In the genomic region with DNA sequence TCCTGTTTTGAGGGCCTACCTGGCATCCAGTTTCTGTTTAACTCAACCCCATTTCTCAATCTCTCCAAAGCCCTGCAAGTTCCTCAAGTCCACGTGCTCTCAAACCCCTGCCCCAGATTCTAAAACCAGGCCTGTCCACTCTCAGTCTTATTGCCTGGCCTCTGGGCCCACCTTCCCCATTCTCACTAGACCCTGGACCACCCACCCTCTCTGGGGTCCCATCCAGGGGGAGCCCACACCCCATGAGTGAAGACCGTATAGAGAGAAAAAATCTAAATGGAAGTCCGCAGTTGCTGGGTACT, we compare ENCODE assay signal across 20 cellular contexts. TPM values are rescaled to one million over a fixed set of nuclear protein-coding genes. Genes with fewer than 3 reads are reported as not detected.
DNase-seq lines count a peak whose midpoint lies in the region; ATAC-seq, FAIRE-seq and TF ChIP-seq lines count a peak whose summit lies in the region.
"Had no signal": no experiment of that assay in that cellular context is flagged by ENCODE, and none has a peak within 500 bp of the region (broad histone marks: within the 10 kb centered on the region; RNA-seq: fewer than 3 reads in every experiment).

No MANE protein-coding gene starts in this region.

- peak overlapping the region; percentile 69 for H2AK5ac ChIP-seq in mesenchymal stem cell (ENCODE audit: low read length, severe bottlenecking)

- no peak for FAIRE-seq in astrocyte (lab: Jason Lieb, UNC)
- FAIRE-seq: H1 had no signal

- CTCF ChIA-PET in SK-N-SH (lab: Yijun Ruan, JAX) = interaction anchor here (0.7 to 2.1 kb wide), 2 partner anchors 58 to 404 kb away, joined by 3 to 10 read pairs; a partner anchor contains a TSS

- H3K4ac ChIP-seq in mesenchymal stem cell (ENCODE audit: low read depth in 1 of 2, low read length in 2 of 2) = no peak overlapping the region

- H3K4me3 ChIP-seq in Loucy (ENCODE audit: low read length, poor library complexity, severe bottlenecking) (no peak overlapping the region), astrocyte (ENCODE audit: insufficient read depth, low read depth, low read length) (no peak overlapping the region), mesenchymal stem cell (ENCODE audit: insufficient read depth in 1 of 2, low read depth in 1 of 2, low read length in 2 of 2) (no peak overlapping the region), stomach (no peak overlapping the region), SK-N-SH (ENCODE audit: low read depth in 2 of 2, low read length in 1 of 2) (no peak overlapping the region)
- H3K4me3 ChIP-seq: SK-N-MC had no signal

- H2AFZ ChIP-seq in Loucy (ENCODE audit: low read length) = no peak overlapping the region
- no peak overlapping the region for H2AFZ ChIP-seq in astrocyte (ENCODE audit: low read depth, low read length)
- H2AFZ ChIP-seq in mesenchymal stem cell (ENCODE audit: low read depth, low read length) = no peak overlapping the region
- H2AFZ ChIP-seq in SK-N-SH (ENCODE audit: low read depth) = no peak overlapping the region

- H4K8ac ChIP-seq in mesenchymal stem cell (ENCODE audit: low read length) = peak overlapping the region; percentile 35

- no peaks in the 10 kb centered on the region for H3K79me1 ChIP-seq in mesenchymal stem cell (replicated peaks; ENCODE audit: low read length, poor library complexity, severe bottlenecking)

- no peak overlapping the region for H3K23ac ChIP-seq in mesenchymal stem cell (ENCODE audit: low read length in 2 of 2)

- peaks cover 2% of the 10 kb centered on the region for H3K36me3 Mint-ChIP-seq in astrocyte (ENCODE audit: low read depth, unreplicated experiment)
- H3K36me3 Mint-ChIP-seq: CD14-positive monocyte had no signal

- H3K36me3 ChIP-seq in Loucy (ENCODE audit: insufficient read depth, low read length) (no peaks in the 10 kb centered on the region), astrocyte (ENCODE audit: insufficient read depth, low read length) (no peaks in the 10 kb centered on the region), mesenchymal stem cell (ENCODE audit: control insufficient read depth in 1 of 2, insufficient read depth in 2 of 2, low read depth in 1 of 2, low read length in 2 of 2) (no peaks in the 10 kb centered on the region), stomach (no peaks in the 10 kb centered on the region), SK-N-SH (replicated peaks in 1 of 2; ENCODE audit: control insufficient read depth in 1 of 2, insufficient read depth in 2 of 2, low read length in 1 of 2) (no peaks in the 10 kb centered on the region)

- peak overlapping the region; percentile 98 for H2BK15ac ChIP-seq in mesenchymal stem cell (ENCODE audit: low read depth, poor library complexity, severe bottlenecking)

- peaks cover 26% of the 10 kb centered on the region for H3K27me3 Mint-ChIP-seq in astrocyte (ENCODE audit: low read depth, unreplicated experiment)

- no peaks in the 10 kb centered on the region for H3K27me3 ChIP-seq in Loucy (ENCODE audit: insufficient read depth, low read length, poor library complexity, severe bottlenecking)
- peaks cover 14% of the 10 kb centered on the region for H3K27me3 ChIP-seq in astrocyte (ENCODE audit: insufficient read depth, low read length)
- H3K27me3 ChIP-seq in mesenchymal stem cell (ENCODE audit: control insufficient read depth in 1 of 2, insufficient read depth in 1 of 2, low read length in 2 of 2) = no peaks in the 10 kb centered on the region
- no peaks in the 10 kb centered on the region for H3K27me3 ChIP-seq in stomach
- H3K27me3 ChIP-seq in SK-N-SH (ENCODE audit: insufficient read depth) = no peaks in the 10 kb centered on the region

- H2BK12ac ChIP-seq in mesenchymal stem cell (ENCODE audit: low read length in 2 of 2) = peak overlapping the region in 1 of 2 experiments; percentile 87

- intact Hi-C loops in stomach (cut with DNase I; ENCODE audit: low total_unique reads) = no loop called here

- DNase-seq in astrocyte (ENCODE audit: low read depth) = no peak
- no peak for DNase-seq in mesenchymal stem cell
- DNase-seq in stomach = no peak
- no peak for DNase-seq in SK-N-SH
- DNase-seq in retina = no peak
- DNase-seq: ACHN; DMS 273 treated with DMSO at 0.1 percent for 48 hours; GF-D8; NCI-H1105; NCI-H2081; NCI-H510A; NCI-H748 treated with DMSO at 0.1 percent for 48 hours; NK-92 treated with Interleukin-12 subunit alpha and Interleukin-12 subunit beta, amount 100 ng/mL, for 24 hours; Right ventricle myocardium superior had no signal

- no peak for ATAC-seq in GM21619 (IDR thresholded peaks at IDR 0.05; ENCODE audit: unreplicated experiment)

- H3K14ac ChIP-seq in mesenchymal stem cell (ENCODE audit: low read length in 2 of 2) = no peak overlapping the region

- H2BK5ac ChIP-seq in mesenchymal stem cell (ENCODE audit: low read depth, low read length, poor library complexity, severe bottlenecking) = no peak overlapping the region

- H3K4me1 ChIP-seq in Loucy (ENCODE audit: insufficient read depth, low read length, poor library complexity, severe bottlenecking) = peaks cover 8% of the 10 kb centered on the region
- peaks cover 9% of the 10 kb centered on the region for H3K4me1 ChIP-seq in astrocyte (ENCODE audit: insufficient read depth, low read length)
- peaks cover 6% of the 10 kb centered on the region for H3K4me1 ChIP-seq in mesenchymal stem cell (ENCODE audit: control insufficient read depth, insufficient read depth, low read depth, low read length)
- peaks cover 0 to 22% (median 15%) of the 10 kb centered on the region in 4 donors for H3K4me1 ChIP-seq in stomach
- H3K4me1 ChIP-seq in SK-N-SH (ENCODE audit: control insufficient read depth in 1 of 2, insufficient read depth in 2 of 2, low read depth in 1 of 2, low read length in 1 of 2) = no peaks in the 10 kb centered on the region

- H3K9me2 ChIP-seq in Loucy (replicated peaks; ENCODE audit: low read depth, low read length) = no peaks in the 10 kb centered on the region
- no peaks in the 10 kb centered on the region for H3K9me2 ChIP-seq in SK-N-SH

- H3K27ac ChIP-seq in astrocyte (ENCODE audit: low read depth, low read length) (no peak overlapping the region), mesenchymal stem cell (ENCODE audit: low read length, poor library complexity, severe bottlenecking) (no peak overlapping the region), stomach (peak overlapping the region in 3 of 5 donors; percentile 15 to 55 (median 34)), SK-N-SH (ENCODE audit: low read depth in 2 of 2, low read length in 1 of 2) (no peak overlapping the region)
- H3K27ac ChIP-seq: SK-N-MC had no signal

- TF ChIP-seq POLR2A in stomach (IDR thresholded peaks at IDR 0.05) = no peak

- H3K79me2 ChIP-seq in Loucy (ENCODE audit: insufficient read depth, low read length) = no peaks in the 10 kb centered on the region
- no peaks in the 10 kb centered on the region for H3K79me2 ChIP-seq in astrocyte (ENCODE audit: insufficient read depth, low read length)
- no peaks in the 10 kb centered on the region for H3K79me2 ChIP-seq in SK-N-SH (ENCODE audit: insufficient read depth)

- peak overlapping the region; percentile 18 for H3K4me2 ChIP-seq in Loucy (ENCODE audit: low read depth, low read length, poor library complexity, severe bottlenecking)
- no peak overlapping the region for H3K4me2 ChIP-seq in astrocyte (ENCODE audit: low read length)
- no peak overlapping the region for H3K4me2 ChIP-seq in mesenchymal stem cell (ENCODE audit: low read length, poor library complexity, severe bottlenecking)
- H3K4me2 ChIP-seq in SK-N-SH = no peak overlapping the region

- H3K4me3 Mint-ChIP-seq in astrocyte (ENCODE audit: unreplicated experiment) = no peak overlapping the region
- H3K4me3 Mint-ChIP-seq: CD14-positive monocyte had no signal

- POLR2A ChIA-PET in SK-N-SH (lab: Yijun Ruan, JAX) = no interaction called here

- 91% methylated on average over 3 of the region's 3 CpGs for WGBS in mesenchymal stem cell
- WGBS in stomach, 5 donors = 65 to 84% (median 73%) methylated on average over 3 of the region's 3 CpGs
- 90% methylated on average over 3 of the region's 3 CpGs for WGBS in SK-N-SH (ENCODE audit: low lambda C conversion rate)

- H3K9me3 Mint-ChIP-seq in astrocyte (ENCODE audit: unreplicated experiment) = no peaks in the 10 kb centered on the region

- peak overlapping the region in 1 of 2 experiments; percentile 28 for H3K18ac ChIP-seq in mesenchymal stem cell (ENCODE audit: low read depth in 1 of 2, low read length in 2 of 2)

- H3K9me3 ChIP-seq in Loucy (ENCODE audit: insufficient read depth, low read depth, low read length) = no peaks in the 10 kb centered on the region
- H3K9me3 ChIP-seq in astrocyte (ENCODE audit: insufficient read depth, low read depth, low read length) = no peaks in the 10 kb centered on the region
- H3K9me3 ChIP-seq in mesenchymal stem cell (ENCODE audit: control insufficient read depth, low read length) = no peaks in the 10 kb centered on the region
- no peaks in the 10 kb centered on the region for H3K9me3 ChIP-seq in stomach
- no peaks in the 10 kb centered on the region for H3K9me3 ChIP-seq in SK-N-SH

- no peaks in the 10 kb centered on the region for H3F3A ChIP-seq in Loucy (ENCODE audit: low read depth)
- no peaks in the 10 kb centered on the region for H3F3A ChIP-seq in SK-N-SH (replicated peaks; ENCODE audit: insufficient read depth)

- peak overlapping the region; percentile 4 for H3K27ac Mint-ChIP-seq in astrocyte (ENCODE audit: unreplicated experiment)

- no peak for TF ChIP-seq CTCF in Loucy (conservative IDR thresholded peaks at IDR 0.05; ENCODE audit: low read length)
- TF ChIP-seq CTCF in astrocyte (IDR thresholded peaks at IDR 0.05; ENCODE audit: insufficient read depth, low read depth, low read length) = no peak
- TF ChIP-seq CTCF in stomach (IDR thresholded peaks at IDR 0.05) = no peak
- TF ChIP-seq CTCF in SK-N-SH (IDR thresholded peaks at IDR 0.05) = no peak

- H3K9ac ChIP-seq in Loucy (ENCODE audit: low read depth, low read length, poor library complexity, severe bottlenecking) (no peak overlapping the region), astrocyte (ENCODE audit: low read length) (no peak overlapping the region), mesenchymal stem cell (ENCODE audit: low read length) (no peak overlapping the region), SK-N-SH (no peak overlapping the region)

- no peak overlapping the region for H2BK120ac ChIP-seq in mesenchymal stem cell (ENCODE audit: low read depth, low read length)

- H4K91ac ChIP-seq in mesenchymal stem cell (ENCODE audit: low read length) = peak overlapping the region; percentile 90

- H3K4me1 Mint-ChIP-seq in astrocyte (ENCODE audit: low read depth, unreplicated experiment) = peaks cover 9% of the 10 kb centered on the region

- no peaks in the 10 kb centered on the region for H4K20me1 ChIP-seq in Loucy (ENCODE audit: insufficient read depth, low read length, poor library complexity, severe bottlenecking)
- H4K20me1 ChIP-seq in astrocyte (ENCODE audit: insufficient read depth, low read length) = no peaks in the 10 kb centered on the region
- H4K20me1 ChIP-seq in SK-N-SH (ENCODE audit: insufficient read depth) = no peaks in the 10 kb centered on the region

- no peak for TF ChIP-seq EP300 in stomach (IDR thresholded peaks at IDR 0.05)
- no peak for TF ChIP-seq EP300 in SK-N-SH (IDR thresholded peaks at IDR 0.05; ENCODE audit: borderline replicate concordance in 1 of 2, low read depth in 1 of 2, low read length in 1 of 2)

- TF ChIP-seq RAD21 in SK-N-SH (IDR thresholded peaks at IDR 0.05; ENCODE audit: low read length) = no peak

RNA-seq across cellular contexts. Expression of a gene that starts 58.3 kb away (rescaled TPM):
- total RNA-seq in astrocyte = not detected in 2 replicates
- not detected for polyA plus RNA-seq in mesenchymal stem cell (2013, experiment 1 of 2)
- not detected for polyA plus RNA-seq in mesenchymal stem cell (2013, experiment 2 of 2)
- 1 to 10 TPM in 1 of 5 donors, under 1 TPM in 1, not detected in 3; 0.72 to 1.1 TPM for total RNA-seq in stomach
- polyA plus RNA-seq in stomach = under 1 TPM in 2 of 3 donors, not detected in 1; 0.15 to 0.60 TPM
- polyA plus RNA-seq in SK-N-SH (2012; rRNA removed) = not detected in 2 replicates
- polyA plus RNA-seq in SK-N-SH (2012; cell fraction: cytosol; rRNA removed) = not detected in 2 replicates
- not detected in 2 replicates for polyA plus RNA-seq in SK-N-SH (2012; cell fraction: nucleus; rRNA removed)
- total RNA-seq: Daoy, H1, Right ventricle myocardium superior had no signal
- polyA plus RNA-seq: H1 had no signal

Comparison
In these comparisons a context has a peak if more than half of its experiments do, and no peak if none do; other contexts are left out.
1. H3K27ac ChIP-seq: peak in stomach (3 of 5); none in astrocyte (single experiment), mesenchymal stem cell (single experiment) and SK-N-SH (0 of 2).